ENCODE assay signal across 8 cellular contexts in genomic region chr4:52038109-52038912, GRCh38. TPM values are rescaled to one million over a fixed set of nuclear protein-coding genes. Genes with fewer than 3 reads are reported as not detected.
DNase-seq lines count a peak whose midpoint lies in the region; ATAC-seq and TF ChIP-seq lines count a peak whose summit lies in the region.

TSS of gene SGCB (minus strand) at chr4:52038299. CDS start at chr4:52038259, 40 bp downstream.

- intact Hi-C loops in activated naive CD4-positive, alpha-beta T cell treated with anti-CD3 and anti-CD28 coated beads for 36 hours (cut with micrococcal nuclease) = loop anchor here (1.0 to 10.0 kb wide), 2 partner anchors 195 to 676 kb away; partner anchors contain the start of gene DCUN1D4

- peaks cover 20% of the 10 kb centered on the region for H3K4me1 Mint-ChIP-seq in activated naive CD4-positive, alpha-beta T cell treated with anti-CD3 and anti-CD28 coated beads for 36 hours (ENCODE audit: low read depth)

- H3K9me3 ChIP-seq in osteoblast (ENCODE audit: low read depth, low read length) = no peaks in the 10 kb centered on the region
- H3K9me3 ChIP-seq in suprapubic skin = no peaks in the 10 kb centered on the region

- peaks cover 14% of the 10 kb centered on the region for H4K20me1 ChIP-seq in osteoblast (ENCODE audit: insufficient read depth, low read length)

- CTCF ChIA-PET in activated naive CD4-positive, alpha-beta T cell treated with anti-CD3 and anti-CD28 coated beads for 36 hours (lab: Charles Lee) = interaction anchor here (1.1 to 1.5 kb wide), 3 partner anchors 10 to 142 kb away, joined by 3 read pairs; no protein-coding TSS in a partner anchor

- H3K27ac Mint-ChIP-seq in activated naive CD4-positive, alpha-beta T cell treated with anti-CD3 and anti-CD28 coated beads for 36 hours = no peak within 1 kb of the TSS

- H3K79me2 ChIP-seq in osteoblast (ENCODE audit: insufficient read depth, low read length) = peaks cover 41% of the 10 kb centered on the region

- H3K27me3 ChIP-seq in osteoblast (ENCODE audit: insufficient read depth, low read length) (peaks cover 33% of the 10 kb centered on the region), suprapubic skin (peaks cover 8% of the 10 kb centered on the region)

- H3K27ac ChIP-seq in osteoblast (ENCODE audit: low read depth, low read length) (peak within 1 kb of the TSS; percentile 40), suprapubic skin (peak within 1 kb of the TSS; percentile 62)

- peak within 1 kb of the TSS; percentile 83 for H3K4me3 ChIP-seq in osteoblast (ENCODE audit: insufficient read depth, low read length)
- H3K4me3 ChIP-seq in suprapubic skin = peak within 1 kb of the TSS; percentile 92

- H3K4me3 Mint-ChIP-seq in activated naive CD4-positive, alpha-beta T cell treated with anti-CD3 and anti-CD28 coated beads for 36 hours = peak within 1 kb of the TSS; percentile 79

- ATAC-seq in GM19467 (IDR thresholded peaks at IDR 0.05; ENCODE audit: unreplicated experiment) = peak; percentile 93

- H3K9me3 Mint-ChIP-seq in activated naive CD4-positive, alpha-beta T cell treated with anti-CD3 and anti-CD28 coated beads for 36 hours = no peaks in the 10 kb centered on the region

- H3K27me3 Mint-ChIP-seq in activated naive CD4-positive, alpha-beta T cell treated with anti-CD3 and anti-CD28 coated beads for 36 hours (ENCODE audit: low read depth) = peaks cover 13% of the 10 kb centered on the region

- TF ChIP-seq POLR2A in Raji (IDR thresholded peaks at IDR 0.05; ENCODE audit: insufficient read depth, low read depth, low read length) = peak; percentile 42; the same call in 1 of the 2 replicates
- no peak for TF ChIP-seq POLR2A in suprapubic skin (IDR thresholded peaks at IDR 0.05)

- TF ChIP-seq EP300 in suprapubic skin (IDR thresholded peaks at IDR 0.05) = no peak

- peak within 1 kb of the TSS; percentile 95 for H3K4me2 ChIP-seq in osteoblast (ENCODE audit: insufficient read depth, low read length)

- 9% methylated on average over 25 of the region's 68 CpGs for WGBS in suprapubic skin

- H3K36me3 ChIP-seq in osteoblast (ENCODE audit: insufficient read depth, low read length) (no peaks in the 10 kb centered on the region), suprapubic skin (no peaks in the 10 kb centered on the region)

- peak within 1 kb of the TSS; percentile 98 for H2AFZ ChIP-seq in osteoblast (ENCODE audit: low read length)

- H3K4me1 ChIP-seq in osteoblast (ENCODE audit: insufficient read depth, low read length) (peaks cover 9% of the 10 kb centered on the region), suprapubic skin (peaks cover 12% of the 10 kb centered on the region)

- peak; percentile 75 for DNase-seq in COLO668 (lab: John Stamatoyannopoulos, UW; ENCODE audit: unreplicated experiment)
- peak; percentile 66 for DNase-seq in HK-2 (ENCODE audit: unreplicated experiment)
- DNase-seq in activated naive CD4-positive, alpha-beta T cell treated with anti-CD3 and anti-CD28 coated beads for 36 hours = peak; percentile 66
- no peak for DNase-seq in glomerular endothelial cell (ENCODE audit: extremely low read depth, low read depth, low spot score)
- peak; percentile 96 for DNase-seq in osteoblast (ENCODE audit: insufficient read length, low spot score, missing footprints)
- peak; percentile 74 to 84 for DNase-seq in suprapubic skin (ENCODE audit: low spot score in 2 of 2)

- no peaks in the 10 kb centered on the region for H3K36me3 Mint-ChIP-seq in activated naive CD4-positive, alpha-beta T cell treated with anti-CD3 and anti-CD28 coated beads for 36 hours (ENCODE audit: low read depth)

- TF ChIP-seq CTCF in osteoblast (IDR thresholded peaks at IDR 0.05; ENCODE audit: extremely low read depth, low read depth, low read length) = no peak
- TF ChIP-seq CTCF in suprapubic skin (IDR thresholded peaks at IDR 0.05) = no peak

RNA-seq across cellular contexts. Expression of gene SGCB, which starts in this region (rescaled TPM):
- total RNA-seq in activated naive CD4-positive, alpha-beta T cell treated with anti-CD3 and anti-CD28 coated beads for 36 hours = 1 to 10 TPM; 7.9 to 8.5 TPM
- total RNA-seq in glomerular endothelial cell (36.3 and 48.3 TPM in 2 replicates), osteoblast (27.9 and 31.2 TPM in 2 replicates), suprapubic skin (1 to 10 TPM; 7.0 to 8.9 (median 7.5) TPM)
